Comparison of ENCODE assay signal across 8 cellular contexts in genomic region chr12:6825398-6826124, GRCh38. TPM values are rescaled to one million over a fixed set of nuclear protein-coding genes. Genes with fewer than 3 reads are reported as not detected.
DNase-seq lines count a peak whose midpoint lies in the region; TF ChIP-seq lines count a peak whose summit lies in the region.

No MANE protein-coding gene starts in this region.

- no peak overlapping the region for H3K9ac ChIP-seq in Loucy (ENCODE audit: low read depth, low read length, poor library complexity, severe bottlenecking)

- H2AFZ ChIP-seq in Loucy (ENCODE audit: low read length) (no peak overlapping the region), osteoblast (ENCODE audit: low read length) (peak overlapping the region; percentile 55)

- H3K27ac ChIP-seq in SJSA1 (no peak overlapping the region), osteoblast (ENCODE audit: low read depth, low read length) (no peak overlapping the region), suprapubic skin (no peak overlapping the region)

- H3K4me1 ChIP-seq in Loucy (ENCODE audit: insufficient read depth, low read length, poor library complexity, severe bottlenecking) (peaks cover 33% of the 10 kb centered on the region), SJSA1 (replicated peaks) (peaks cover 21% of the 10 kb centered on the region), osteoblast (ENCODE audit: insufficient read depth, low read length) (peaks cover 26% of the 10 kb centered on the region), suprapubic skin (peaks cover 55% of the 10 kb centered on the region)

- TF ChIP-seq CTCF in Loucy (conservative IDR thresholded peaks at IDR 0.05; ENCODE audit: low read length), result peak; percentile 84
- peak; percentile 97 for TF ChIP-seq CTCF in osteoblast (IDR thresholded peaks at IDR 0.05; ENCODE audit: extremely low read depth, low read depth, low read length)
- peak; percentile 79 to 89 for TF ChIP-seq CTCF in suprapubic skin (IDR thresholded peaks at IDR 0.05)

- 11% methylated on average over 14 of the region's 19 CpGs for WGBS in suprapubic skin

- no peak overlapping the region for H3K4me3 ChIP-seq in Loucy (ENCODE audit: low read length, poor library complexity, severe bottlenecking)
- no peak overlapping the region for H3K4me3 ChIP-seq in SJSA1
- peak overlapping the region; percentile 60 for H3K4me3 ChIP-seq in osteoblast (ENCODE audit: insufficient read depth, low read length)
- H3K4me3 ChIP-seq in suprapubic skin, result no peak overlapping the region

- H3K36me3 ChIP-seq in Loucy (ENCODE audit: insufficient read depth, low read length) (no peaks in the 10 kb centered on the region), SJSA1 (0 out of 2 replicates have a peak, but pooled peaks cover 3% of the 10 kb centered on the region), osteoblast (ENCODE audit: insufficient read depth, low read length) (peaks cover under 1% of the 10 kb centered on the region), suprapubic skin (no peaks in the 10 kb centered on the region)

- no peaks in the 10 kb centered on the region for H3F3A ChIP-seq in Loucy (ENCODE audit: low read depth)

- no peaks in the 10 kb centered on the region for H3K9me3 ChIP-seq in Loucy (ENCODE audit: insufficient read depth, low read depth, low read length)
- peaks cover 5% of the 10 kb centered on the region for H3K9me3 ChIP-seq in SJSA1 (replicated peaks)
- no peaks in the 10 kb centered on the region for H3K9me3 ChIP-seq in osteoblast (ENCODE audit: low read depth, low read length)
- no peaks in the 10 kb centered on the region for H3K9me3 ChIP-seq in suprapubic skin

- TF ChIP-seq POLR2A in suprapubic skin (IDR thresholded peaks at IDR 0.05), result no peak

- DNase-seq in GM03348 (ENCODE audit: low spot score) (peak; percentile 95), SJSA1 (ENCODE audit: low read depth in 1 of 2, low spot score in 2 of 2) (peak; percentile 84 to 85), germinal center (ENCODE audit: low spot score) (peak; percentile 85), osteoblast (ENCODE audit: insufficient read length, low spot score, missing footprints) (peak; percentile 100), suprapubic skin (ENCODE audit: low spot score in 2 of 2) (peak; percentile 92), mesenteric fat pad (ENCODE audit: low spot score) (no peak)
- DNase-seq in activated naive CD4-positive, alpha-beta T cell treated with Interleukin-2 at 50 U/mL for 16 hours, result peak; percentile 84

- no peak overlapping the region for H3K4me2 ChIP-seq in Loucy (ENCODE audit: low read depth, low read length, poor library complexity, severe bottlenecking)
- peak overlapping the region; percentile 76 for H3K4me2 ChIP-seq in osteoblast (ENCODE audit: insufficient read depth, low read length)

- H3K79me2 ChIP-seq in Loucy (ENCODE audit: insufficient read depth, low read length) (peaks cover 25% of the 10 kb centered on the region; the same call in 1 of the 2 replicates), osteoblast (ENCODE audit: insufficient read depth, low read length) (peaks cover 30% of the 10 kb centered on the region)

- no peaks in the 10 kb centered on the region for H3K27me3 ChIP-seq in Loucy (ENCODE audit: insufficient read depth, low read length, poor library complexity, severe bottlenecking)
- peaks cover 90% of the 10 kb centered on the region for H3K27me3 ChIP-seq in SJSA1 (replicated peaks)
- H3K27me3 ChIP-seq in osteoblast (ENCODE audit: insufficient read depth, low read length), result peaks cover 9% of the 10 kb centered on the region
- peaks cover 42% of the 10 kb centered on the region for H3K27me3 ChIP-seq in suprapubic skin

- no peak for TF ChIP-seq EP300 in suprapubic skin (IDR thresholded peaks at IDR 0.05)

- H4K20me1 ChIP-seq in Loucy (ENCODE audit: insufficient read depth, low read length, poor library complexity, severe bottlenecking), result no peaks in the 10 kb centered on the region
- H4K20me1 ChIP-seq in osteoblast (ENCODE audit: insufficient read depth, low read length), result peaks cover 3% of the 10 kb centered on the region

- no peaks in the 10 kb centered on the region for H3K9me2 ChIP-seq in Loucy (replicated peaks; ENCODE audit: low read depth, low read length)

RNA-seq across cellular contexts. Expression of gene P3H3, which starts 2.6 kb away (rescaled TPM):
- 0.63 TPM in 1 of 2 replicates, not detected in the other for total RNA-seq in SJSA1 (2014; rRNA removed; shearing (Covaris generic))
- total RNA-seq in osteoblast (108 and 130 TPM in 2 replicates), suprapubic skin (10 to 100 TPM in 3 of 4 donors, 1 to 10 TPM in 1; 5.0 to 30.5 (median 14.3) TPM), mesenteric fat pad (11.1 TPM)

RNA-seq across cellular contexts. Expression of gene GPR162, which starts 3.9 kb away (rescaled TPM):
- total RNA-seq in SJSA1 (2014; rRNA removed; shearing (Covaris generic)), result 0.16 TPM in 1 of 2 replicates, not detected in the other
- total RNA-seq in osteoblast, result 1.4 and 5.0 TPM in 2 replicates
- 1 to 10 TPM in 2 of 4 donors, under 1 TPM in 2; 0.47 to 2.1 (median 1.0) TPM for total RNA-seq in suprapubic skin
- total RNA-seq in mesenteric fat pad, result 7.0 TPM

RNA-seq across cellular contexts. Expression of gene GNB3, which starts 15.2 kb away (rescaled TPM):
- not detected in 2 replicates for total RNA-seq in SJSA1 (2014; rRNA removed; shearing (Covaris generic))
- total RNA-seq in osteoblast, result 1.4 and 2.7 TPM in 2 replicates
- 1 to 10 TPM in 2 of 4 donors, under 1 TPM in 1, not detected in 1; 0.72 to 1.5 (median 1.4) TPM for total RNA-seq in suprapubic skin
- total RNA-seq in mesenteric fat pad, result 1.2 TPM

RNA-seq across cellular contexts. Expression of gene CDCA3, which starts 25.5 kb away (rescaled TPM):
- 143 and 156 TPM in 2 replicates for total RNA-seq in SJSA1 (2014; rRNA removed; shearing (Covaris generic))
- 4.0 and 5.0 TPM in 2 replicates for total RNA-seq in osteoblast
- 1 to 10 TPM; 4.8 to 8.9 (median 5.9) TPM for total RNA-seq in suprapubic skin
- total RNA-seq in mesenteric fat pad, result 0.16 TPM

RNA-seq across cellular contexts. Expression of gene USP5, which starts 26.4 kb away (rescaled TPM):
- total RNA-seq in SJSA1 (2014; rRNA removed; shearing (Covaris generic)), result 121 and 150 TPM in 2 replicates
- 65.7 and 77.1 TPM in 2 replicates for total RNA-seq in osteoblast
- 10 to 100 TPM; 54.7 to 71.8 (median 68.9) TPM for total RNA-seq in suprapubic skin
- total RNA-seq in mesenteric fat pad, result 74.8 TPM
